ENCODE assay signal across 17 cellular contexts in genomic region chr2:118969734-118970395, GRCh38. TPM values are rescaled to one million over a fixed set of nuclear protein-coding genes. Genes with fewer than 3 reads are reported as not detected.
"Had no signal": no experiment of that assay in that cellular context is flagged by ENCODE, and none has a peak within 500 bp of the region (broad histone marks: within the 10 kb centered on the region; RNA-seq: fewer than 3 reads in every experiment).

No MANE protein-coding gene starts in this region.

- H3K27me3 ChIP-seq: ascending aorta, upper lobe of right lung had no signal

- H3K27me3 Mint-ChIP-seq: activated CD4-positive, alpha-beta memory T cell treated with anti-CD3 and anti-CD28 coated beads, Interleukin-2, amount 10 ng/mL, durations not matched to agents 7 days and 5 days had no signal

- H3K4me1 ChIP-seq: ascending aorta, sigmoid colon had no signal

- H3K4me1 Mint-ChIP-seq: activated CD4-positive, alpha-beta memory T cell treated with anti-CD3 and anti-CD28 coated beads, Interleukin-2, amount 10 ng/mL, durations not matched to agents 7 days and 5 days; activated naive CD8-positive, alpha-beta T cell treated with anti-CD3 and anti-CD28 coated beads, Interleukin-2, amount 50 U/mL, for 24 hours; nephron had no signal

- DNase-seq: activated CD4-positive, alpha-beta memory T cell treated with anti-CD3 and anti-CD28 coated beads, Interleukin-2, amount 10 ng/mL, durations not matched to agents 7 days and 5 days; activated CD4-positive, alpha-beta T cell treated with anti-CD3 and anti-CD28 coated beads for 1 hour; activated naive CD4-positive, alpha-beta T cell; activated naive CD8-positive, alpha-beta T cell treated with anti-CD3 and anti-CD28 coated beads, Interleukin-2, amount 50 U/mL, for 24 hours; activated T-cell treated with anti-CD3 and anti-CD28 coated beads, Interleukin-2, amount 50 U/mL, for 72 hours; hypothalamus; stimulated activated CD4-positive, alpha-beta T cell treated with anti-CD3 and anti-CD28 coated beads, Interleukin-2, amount 100 ng/mL, for 48 hours; stimulated activated naive CD4-positive, alpha-beta T cell treated with Interleukin-2 at 50 U/mL for 16 hours; SW 1271 had no signal

- ATAC-seq: activated naive CD8-positive, alpha-beta T cell treated with anti-CD3 and anti-CD28 coated beads, Interleukin-2, amount 50 U/mL, for 24 hours; activated T-cell treated with anti-CD3 and anti-CD28 coated beads, Interleukin-2, amount 50 U/mL, for 72 hours had no signal

- H3K4me3 Mint-ChIP-seq: activated CD4-positive, alpha-beta memory T cell treated with anti-CD3 and anti-CD28 coated beads, Interleukin-2, amount 10 ng/mL, durations not matched to agents 7 days and 5 days; activated naive CD8-positive, alpha-beta T cell treated with anti-CD3 and anti-CD28 coated beads, Interleukin-2, amount 50 U/mL, for 24 hours; activated T-cell treated with anti-CD3 and anti-CD28 coated beads, Interleukin-2, amount 50 U/mL, for 72 hours; nephron had no signal

- H3K4me3 ChIP-seq: ascending aorta, sigmoid colon, suprapubic skin, upper lobe of right lung had no signal

- H3K9me3 ChIP-seq: ascending aorta, sigmoid colon, suprapubic skin, upper lobe of right lung had no signal

- H3K36me3 ChIP-seq: ascending aorta, sigmoid colon, suprapubic skin, upper lobe of right lung had no signal

- H3K27ac ChIP-seq: ascending aorta, sigmoid colon, suprapubic skin, upper lobe of right lung had no signal

- H3K9me3 Mint-ChIP-seq: activated CD4-positive, alpha-beta memory T cell treated with anti-CD3 and anti-CD28 coated beads, Interleukin-2, amount 10 ng/mL, durations not matched to agents 7 days and 5 days; activated naive CD8-positive, alpha-beta T cell treated with anti-CD3 and anti-CD28 coated beads, Interleukin-2, amount 50 U/mL, for 24 hours; activated T-cell treated with anti-CD3 and anti-CD28 coated beads, Interleukin-2, amount 50 U/mL, for 72 hours; nephron had no signal

- FAIRE-seq: colon had no signal

- H3K27ac Mint-ChIP-seq: activated CD4-positive, alpha-beta memory T cell treated with anti-CD3 and anti-CD28 coated beads, Interleukin-2, amount 10 ng/mL, durations not matched to agents 7 days and 5 days; activated naive CD8-positive, alpha-beta T cell treated with anti-CD3 and anti-CD28 coated beads, Interleukin-2, amount 50 U/mL, for 24 hours; activated T-cell treated with anti-CD3 and anti-CD28 coated beads, Interleukin-2, amount 50 U/mL, for 72 hours; nephron had no signal

RNA-seq across cellular contexts. Expression of gene MARCO, which starts 27.9 kb away (rescaled TPM):
- total RNA-seq: activated CD4-positive, alpha-beta memory T cell treated with anti-CD3 and anti-CD28 coated beads, Interleukin-2, amount 10 ng/mL, durations not matched to agents 7 days and 5 days; activated T-cell treated with anti-CD3 and anti-CD28 coated beads, Interleukin-2, amount 50 U/mL, for 72 hours; glomerular endothelial cell; pulmonary artery endothelial cell had no signal
